In the genomic region with DNA sequence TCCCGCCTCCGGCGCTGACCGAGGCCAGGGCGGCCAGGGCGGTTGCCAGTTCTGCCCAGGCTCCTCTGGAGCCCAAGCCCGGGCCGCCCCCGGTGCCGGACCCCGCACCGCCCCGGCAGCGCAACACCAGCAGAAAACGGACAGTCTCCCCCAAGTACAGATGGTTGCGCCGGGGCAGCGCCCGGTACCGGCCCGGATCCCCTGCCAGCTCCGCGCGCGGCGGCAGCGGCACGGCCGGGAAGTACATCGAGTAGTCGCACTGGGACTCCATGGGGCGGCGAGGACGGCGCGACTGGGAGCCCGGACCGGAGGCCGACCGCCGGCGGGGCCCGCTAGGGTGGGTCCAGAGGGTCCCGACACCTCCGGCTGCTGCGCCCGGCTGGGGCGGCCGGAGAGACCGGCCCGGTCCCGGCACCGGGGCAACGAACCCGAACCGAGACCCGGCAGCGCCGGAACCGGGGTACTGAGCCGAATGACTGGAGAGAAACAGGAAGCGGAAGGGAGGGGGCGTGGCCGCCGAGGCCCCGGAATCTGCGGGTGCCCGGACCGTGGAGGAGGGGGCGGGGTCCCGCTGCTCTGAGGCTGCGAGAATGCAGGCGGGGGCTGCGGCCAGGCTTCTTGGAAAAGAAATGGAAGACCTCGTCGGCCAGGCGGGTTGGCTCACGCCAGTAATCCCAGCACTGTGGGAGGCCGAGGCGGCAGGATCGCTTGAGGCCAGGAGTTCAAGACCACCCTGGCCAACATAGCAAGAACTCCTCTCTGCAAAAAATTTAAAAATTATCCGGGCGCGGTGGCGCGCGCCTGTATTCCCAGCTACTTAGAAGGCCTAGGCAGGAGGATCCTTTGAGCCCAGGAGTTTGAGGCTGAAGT, we compare ENCODE assay signal across 8 cellular contexts. TPM values are rescaled to one million over a fixed set of nuclear protein-coding genes. Genes with fewer than 3 reads are reported as not detected.
DNase-seq lines count a peak whose midpoint lies in the region; ATAC-seq and TF ChIP-seq lines count a peak whose summit lies in the region.

A gene with protein sequence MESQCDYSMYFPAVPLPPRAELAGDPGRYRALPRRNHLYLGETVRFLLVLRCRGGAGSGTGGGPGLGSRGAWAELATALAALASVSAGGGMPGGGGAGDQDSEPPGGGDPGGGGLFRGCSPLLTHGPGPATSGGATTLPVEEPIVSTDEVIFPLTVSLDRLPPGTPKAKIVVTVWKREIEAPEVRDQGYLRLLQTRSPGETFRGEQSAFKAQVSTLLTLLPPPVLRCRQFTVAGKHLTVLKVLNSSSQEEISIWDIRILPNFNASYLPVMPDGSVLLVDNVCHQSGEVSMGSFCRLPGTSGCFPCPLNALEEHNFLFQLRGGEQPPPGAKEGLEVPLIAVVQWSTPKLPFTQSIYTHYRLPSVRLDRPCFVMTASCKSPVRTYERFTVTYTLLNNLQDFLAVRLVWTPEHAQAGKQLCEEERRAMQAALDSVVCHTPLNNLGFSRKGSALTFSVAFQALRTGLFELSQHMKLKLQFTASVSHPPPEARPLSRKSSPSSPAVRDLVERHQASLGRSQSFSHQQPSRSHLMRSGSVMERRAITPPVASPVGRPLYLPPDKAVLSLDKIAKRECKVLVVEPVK (minus strand): TSS at position 495 of the 870 bp plus-strand sequence. CDS start 224 bp downstream, at position 271.

- DNase-seq in GF-D8 (lab: John Stamatoyannopoulos, UW) (peak; percentile 91), NCI-H1105 treated with DMSO at 0.1 percent for 48 hours (lab: John Stamatoyannopoulos, UW) (peak; percentile 77), head of caudate nucleus (peak; percentile 89 to 97 (median 94)), osteocyte (ENCODE audit: extremely low spot score, unreplicated experiment) (peak; percentile 96), thoracic aorta (ENCODE audit: low spot score) (no peak)
- DNase-seq in activated naive CD8-positive, alpha-beta T cell treated with anti-CD3 and anti-CD28 coated beads for 36 hours = peak; percentile 93

- H3K4me1 Mint-ChIP-seq in activated naive CD8-positive, alpha-beta T cell treated with anti-CD3 and anti-CD28 coated beads for 36 hours = peaks cover 50% of the 10 kb centered on the region
- peaks cover 27% of the 10 kb centered on the region for H3K4me1 Mint-ChIP-seq in osteocyte (ENCODE audit: unreplicated experiment)

- H3K79me2 ChIP-seq in SU-DHL-6 (ENCODE audit: insufficient read depth, low read length) = peaks cover 13% of the 10 kb centered on the region

- peaks cover 15 to 17% of the 10 kb centered on the region in 2 donors for H3K4me1 ChIP-seq in thoracic aorta (ENCODE audit: control insufficient read depth in 1 of 2, low read depth in 2 of 2)

- H3K27me3 ChIP-seq in SU-DHL-6 (ENCODE audit: low read length) = no peaks in the 10 kb centered on the region
- H3K27me3 ChIP-seq in thoracic aorta (replicated peaks; ENCODE audit: insufficient read depth) = no peaks in the 10 kb centered on the region

- TF ChIP-seq CTCF in SU-DHL-6 (IDR thresholded peaks at IDR 0.05; ENCODE audit: insufficient read depth, low read length, poor library complexity, severe bottlenecking) (no peak), osteocyte (IDR thresholded peaks at IDR 0.05) (no peak), thoracic aorta (IDR thresholded peaks at IDR 0.05) (peak; percentile 9)

- intact Hi-C loops in head of caudate nucleus (cut with DNase I) = no loop called here

- no peaks in the 10 kb centered on the region for H3K9me3 ChIP-seq in SU-DHL-6 (ENCODE audit: insufficient read depth, low read length)
- H3K9me3 ChIP-seq in thoracic aorta = no peaks in the 10 kb centered on the region

- peak within 1 kb of the TSS; percentile 95 for H3K4me3 ChIP-seq in SU-DHL-6 (ENCODE audit: insufficient read depth, low read length, poor library complexity, severe bottlenecking)
- peak within 1 kb of the TSS; percentile 99 for H3K4me3 ChIP-seq in thoracic aorta

- H4K20me1 ChIP-seq in SU-DHL-6 (ENCODE audit: low read depth, low read length) = no peaks in the 10 kb centered on the region

- H3K27me3 Mint-ChIP-seq in activated naive CD8-positive, alpha-beta T cell treated with anti-CD3 and anti-CD28 coated beads for 36 hours = no peaks in the 10 kb centered on the region
- H3K27me3 Mint-ChIP-seq in osteocyte (ENCODE audit: unreplicated experiment) = no peaks in the 10 kb centered on the region

- H3K9me3 Mint-ChIP-seq in activated naive CD8-positive, alpha-beta T cell treated with anti-CD3 and anti-CD28 coated beads for 36 hours = no peaks in the 10 kb centered on the region
- no peaks in the 10 kb centered on the region for H3K9me3 Mint-ChIP-seq in osteocyte (ENCODE audit: unreplicated experiment)

- H3K36me3 ChIP-seq in SU-DHL-6 (ENCODE audit: low read length) (no peaks in the 10 kb centered on the region), thoracic aorta (peaks cover 19% of the 10 kb centered on the region)

- H3K27ac Mint-ChIP-seq in activated naive CD8-positive, alpha-beta T cell treated with anti-CD3 and anti-CD28 coated beads for 36 hours = peak within 1 kb of the TSS; percentile 89
- peak within 1 kb of the TSS; percentile 75 for H3K27ac Mint-ChIP-seq in osteocyte (ENCODE audit: unreplicated experiment)

- H3F3A ChIP-seq in SU-DHL-6 (ENCODE audit: insufficient read depth) = peaks cover 30% of the 10 kb centered on the region

- peak within 1 kb of the TSS; percentile 74 for H2AFZ ChIP-seq in SU-DHL-6 (ENCODE audit: low read depth, low read length, severe bottlenecking)

- ATAC-seq in HG02610 (IDR thresholded peaks at IDR 0.05; ENCODE audit: unreplicated experiment) (peak; percentile 59), thoracic aorta (ENCODE audit: insufficient number of reproducible peaks, low FRiP score, low read depth) (peak; percentile 58)

- no peaks in the 10 kb centered on the region for H3K9me2 ChIP-seq in SU-DHL-6 (replicated peaks; ENCODE audit: insufficient read depth, low read length)

- H3K36me3 Mint-ChIP-seq in activated naive CD8-positive, alpha-beta T cell treated with anti-CD3 and anti-CD28 coated beads for 36 hours = peaks cover 7% of the 10 kb centered on the region
- H3K36me3 Mint-ChIP-seq in osteocyte (ENCODE audit: unreplicated experiment) = peaks cover 4% of the 10 kb centered on the region

- peak within 1 kb of the TSS; percentile 89 for H3K4me2 ChIP-seq in SU-DHL-6 (ENCODE audit: low read depth, low read length, poor library complexity, severe bottlenecking)

- H3K9ac ChIP-seq in SU-DHL-6 (ENCODE audit: low read length) = peak within 1 kb of the TSS; percentile 92

- peak within 1 kb of the TSS; percentile 85 for H3K4me3 Mint-ChIP-seq in activated naive CD8-positive, alpha-beta T cell treated with anti-CD3 and anti-CD28 coated beads for 36 hours
- peak within 1 kb of the TSS; percentile 81 for H3K4me3 Mint-ChIP-seq in osteocyte (ENCODE audit: unreplicated experiment)

- H3K27ac ChIP-seq in SU-DHL-6 (ENCODE audit: low read depth, low read length) = peak within 1 kb of the TSS; percentile 70
- peak within 1 kb of the TSS; percentile 72 to 82 for H3K27ac ChIP-seq in thoracic aorta

RNA-seq across cellular contexts. Expression of the gene that starts here (rescaled TPM):
- total RNA-seq in activated naive CD8-positive, alpha-beta T cell treated with anti-CD3 and anti-CD28 coated beads for 36 hours = 10 to 100 TPM; 17.0 to 20.0 TPM
- total RNA-seq in osteocyte (18.2 and 20.3 TPM in 2 replicates), thoracic aorta (10 to 100 TPM; 14.0 to 18.0 TPM)
